Comparison of ENCODE assay signal across 1 cellular context in the genomic region with DNA sequence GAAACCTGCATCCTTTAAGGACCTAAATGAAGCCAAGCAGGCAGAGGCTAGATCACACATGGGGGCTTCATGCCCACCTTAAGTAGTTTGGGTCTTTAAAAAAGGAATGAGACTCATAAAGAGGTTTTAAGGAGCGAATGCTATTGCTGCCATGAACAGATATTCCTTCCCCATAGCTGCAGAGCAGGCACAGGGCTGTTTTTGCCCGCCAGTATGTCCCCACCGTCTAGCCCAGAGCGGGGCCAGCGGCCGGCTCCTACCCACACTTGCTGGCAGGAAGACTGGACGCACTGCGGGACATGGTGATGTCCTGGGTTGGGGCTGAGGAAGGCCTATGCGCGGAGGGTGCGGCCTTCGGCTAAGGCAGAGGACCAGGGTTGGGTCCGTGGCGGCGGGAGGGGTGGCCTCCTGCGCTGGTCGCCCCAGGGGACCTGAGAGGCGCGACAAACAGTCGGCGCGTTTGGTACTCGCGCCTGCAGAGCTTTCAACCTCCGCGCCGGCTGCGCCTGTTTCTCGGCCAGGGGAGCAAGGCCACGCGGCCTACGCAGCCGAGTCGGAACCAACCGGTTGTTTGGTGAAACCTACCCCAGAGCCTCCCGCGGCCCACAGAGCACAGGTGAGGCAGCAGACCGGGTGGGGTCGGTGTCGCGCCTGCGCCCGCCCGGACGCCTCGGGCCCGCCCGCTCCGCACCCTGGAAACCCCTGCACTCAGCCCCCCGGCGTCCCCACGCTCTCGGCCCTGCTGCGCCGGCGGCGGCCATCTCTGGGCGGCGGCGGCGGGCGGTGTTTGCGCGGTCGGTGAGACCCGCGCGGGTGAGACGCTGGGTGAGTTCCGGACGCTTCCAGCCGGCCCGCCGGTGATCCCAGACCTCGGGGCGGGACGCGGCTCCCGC.
TF ChIP-seq lines count a peak whose summit lies in the region.

A gene with protein sequence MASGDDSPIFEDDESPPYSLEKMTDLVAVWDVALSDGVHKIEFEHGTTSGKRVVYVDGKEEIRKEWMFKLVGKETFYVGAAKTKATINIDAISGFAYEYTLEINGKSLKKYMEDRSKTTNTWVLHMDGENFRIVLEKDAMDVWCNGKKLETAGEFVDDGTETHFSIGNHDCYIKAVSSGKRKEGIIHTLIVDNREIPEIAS (plus strand): TSS at position 450 of the 893 bp plus-strand sequence. CDS start 10,956 bp downstream, outside the sequence.

TF ChIP-seq in HepG2, 621 proteins besides CTCF, POLR2A, EP300 and RAD21 (continued from another document and continues in another):
- TF ChIP-seq, protein P1, sequence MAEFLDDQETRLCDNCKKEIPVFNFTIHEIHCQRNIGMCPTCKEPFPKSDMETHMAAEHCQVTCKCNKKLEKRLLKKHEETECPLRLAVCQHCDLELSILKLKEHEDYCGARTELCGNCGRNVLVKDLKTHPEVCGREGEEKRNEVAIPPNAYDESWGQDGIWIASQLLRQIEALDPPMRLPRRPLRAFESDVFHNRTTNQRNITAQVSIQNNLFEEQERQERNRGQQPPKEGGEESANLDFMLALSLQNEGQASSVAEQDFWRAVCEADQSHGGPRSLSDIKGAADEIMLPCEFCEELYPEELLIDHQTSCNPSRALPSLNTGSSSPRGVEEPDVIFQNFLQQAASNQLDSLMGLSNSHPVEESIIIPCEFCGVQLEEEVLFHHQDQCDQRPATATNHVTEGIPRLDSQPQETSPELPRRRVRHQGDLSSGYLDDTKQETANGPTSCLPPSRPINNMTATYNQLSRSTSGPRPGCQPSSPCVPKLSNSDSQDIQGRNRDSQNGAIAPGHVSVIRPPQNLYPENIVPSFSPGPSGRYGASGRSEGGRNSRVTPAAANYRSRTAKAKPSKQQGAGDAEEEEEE (CRISPR knock-in tag; IDR thresholded peaks at IDR 0.05; ENCODE audit: borderline replicate concordance) = no peak
- TF ChIP-seq NFIB (CRISPR knock-in tag; IDR thresholded peaks at IDR 0.05; ENCODE audit: borderline replicate concordance) (no peak), HOXA9 (CRISPR knock-in tag; IDR thresholded peaks at IDR 0.05; ENCODE audit: borderline replicate concordance) (peak; percentile 76), ZFYVE20 (CRISPR knock-in tag; IDR thresholded peaks at IDR 0.05; ENCODE audit: borderline replicate concordance, low read depth) (0 out of 2 replicates have a peak, but pooled peaks have one; percentile 65), ELF1 (CRISPR knock-in tag; IDR thresholded peaks at IDR 0.05) (peak; percentile 41; the same call in 1 of the 2 replicates), ZNF816 (CRISPR knock-in tag; IDR thresholded peaks at IDR 0.05; ENCODE audit: borderline replicate concordance) (peak; percentile 80; the same call in 1 of the 2 replicates), ZNF563 (CRISPR knock-in tag; IDR thresholded peaks at IDR 0.05) (peak; percentile 83; the same call in 1 of the 2 replicates), MAZ (IDR thresholded peaks at IDR 0.05; ENCODE audit: borderline replicate concordance, low read depth, low read length) (no peak), MAZ (CRISPR knock-in tag; IDR thresholded peaks at IDR 0.05; ENCODE audit: low read depth) (peak; percentile 81), MATR3 (CRISPR knock-in tag; IDR thresholded peaks at IDR 0.05) (no peak), ZNF709 (CRISPR knock-in tag; IDR thresholded peaks at IDR 0.05) (0 out of 2 replicates have a peak, but pooled peaks have one; percentile 35), PHF8 (CRISPR knock-in tag; IDR thresholded peaks at IDR 0.05) (peak; percentile 98), MED1 (CRISPR knock-in tag; IDR thresholded peaks at IDR 0.05) (peak; percentile 52), ZNF782 (CRISPR knock-in tag; IDR thresholded peaks at IDR 0.05; ENCODE audit: borderline replicate concordance) (peak; percentile 78), ZNF263 (CRISPR knock-in tag; IDR thresholded peaks at IDR 0.05) (no peak), ZNF124 (CRISPR knock-in tag; IDR thresholded peaks at IDR 0.05) (0 out of 2 replicates have a peak, but pooled peaks have one; percentile 77), ZNF790 (CRISPR knock-in tag; IDR thresholded peaks at IDR 0.05; ENCODE audit: borderline replicate concordance) (peak; percentile 87; the same call in 1 of the 2 replicates), MXI1 (IDR thresholded peaks at IDR 0.05; ENCODE audit: borderline replicate concordance, low read depth, low read length) (0 out of 3 replicates have a peak, but pooled peaks have one; percentile 11), RFX1 (IDR thresholded peaks at IDR 0.05) (no peak), REL (CRISPR knock-in tag; conservative IDR thresholded peaks at IDR 0.05) (0 out of 2 replicates have a peak, but pooled peaks have one; percentile 28), ZNF530 (CRISPR knock-in tag; IDR thresholded peaks at IDR 0.05; ENCODE audit: low read depth) (0 out of 2 replicates have a peak, but pooled peaks have one; percentile 30), BRCA1 (CRISPR knock-in tag; IDR thresholded peaks at IDR 0.05) (0 out of 2 replicates have a peak, but pooled peaks have one; percentile 55), RXRA (CRISPR knock-in tag; IDR thresholded peaks at IDR 0.05) (peak; percentile 66; the same call in 1 of the 2 replicates), ZNF333 (CRISPR knock-in tag; IDR thresholded peaks at IDR 0.05; ENCODE audit: borderline replicate concordance) (0 out of 2 replicates have a peak, but pooled peaks have one; percentile 84), FOXM1 (CRISPR knock-in tag; IDR thresholded peaks at IDR 0.05) (0 out of 2 replicates have a peak, but pooled peaks have one; percentile 43), ZNF33B (CRISPR knock-in tag; IDR thresholded peaks at IDR 0.05) (no peak), MAF1 (CRISPR knock-in tag; IDR thresholded peaks at IDR 0.05; ENCODE audit: borderline replicate concordance) (peak; percentile 35; the same call in 1 of the 2 replicates), SIX1 (CRISPR knock-in tag; IDR thresholded peaks at IDR 0.05; ENCODE audit: borderline replicate concordance) (no peak), KAT7 (CRISPR knock-in tag; IDR thresholded peaks at IDR 0.05; ENCODE audit: borderline replicate concordance) (peak; percentile 48; the same call in 1 of the 2 replicates), HMGA1 (CRISPR knock-in tag; conservative IDR thresholded peaks at IDR 0.05) (no peak), ZBTB42 (CRISPR knock-in tag; IDR thresholded peaks at IDR 0.05) (peak; percentile 34; the same call in 1 of the 2 replicates), GATAD1 (CRISPR knock-in tag; IDR thresholded peaks at IDR 0.05) (0 out of 2 replicates have a peak, but pooled peaks have one; percentile 52), ZSCAN31 (CRISPR knock-in tag; IDR thresholded peaks at IDR 0.05; ENCODE audit: low read depth) (peak; percentile 72), SALL2 (CRISPR knock-in tag; IDR thresholded peaks at IDR 0.05) (peak; percentile 64; the same call in 1 of the 2 replicates), SP2 (CRISPR knock-in tag; IDR thresholded peaks at IDR 0.05) (0 out of 2 replicates have a peak, but pooled peaks have one; percentile 38), ZFP82 (CRISPR knock-in tag; IDR thresholded peaks at IDR 0.05; ENCODE audit: borderline replicate concordance) (peak; percentile 80), KDM3A (CRISPR knock-in tag; IDR thresholded peaks at IDR 0.05; ENCODE audit: low read depth) (peak; percentile 52; the same call in 1 of the 2 replicates), MED8 (CRISPR knock-in tag; IDR thresholded peaks at IDR 0.05; ENCODE audit: insufficient replicate concordance) (peak; percentile 84), YEATS4 (CRISPR knock-in tag; IDR thresholded peaks at IDR 0.05; ENCODE audit: borderline replicate concordance) (peak; percentile 83), DPF2 (CRISPR knock-in tag; IDR thresholded peaks at IDR 0.05; ENCODE audit: borderline replicate concordance, low read depth) (no peak)
- TF ChIP-seq, protein P2, sequence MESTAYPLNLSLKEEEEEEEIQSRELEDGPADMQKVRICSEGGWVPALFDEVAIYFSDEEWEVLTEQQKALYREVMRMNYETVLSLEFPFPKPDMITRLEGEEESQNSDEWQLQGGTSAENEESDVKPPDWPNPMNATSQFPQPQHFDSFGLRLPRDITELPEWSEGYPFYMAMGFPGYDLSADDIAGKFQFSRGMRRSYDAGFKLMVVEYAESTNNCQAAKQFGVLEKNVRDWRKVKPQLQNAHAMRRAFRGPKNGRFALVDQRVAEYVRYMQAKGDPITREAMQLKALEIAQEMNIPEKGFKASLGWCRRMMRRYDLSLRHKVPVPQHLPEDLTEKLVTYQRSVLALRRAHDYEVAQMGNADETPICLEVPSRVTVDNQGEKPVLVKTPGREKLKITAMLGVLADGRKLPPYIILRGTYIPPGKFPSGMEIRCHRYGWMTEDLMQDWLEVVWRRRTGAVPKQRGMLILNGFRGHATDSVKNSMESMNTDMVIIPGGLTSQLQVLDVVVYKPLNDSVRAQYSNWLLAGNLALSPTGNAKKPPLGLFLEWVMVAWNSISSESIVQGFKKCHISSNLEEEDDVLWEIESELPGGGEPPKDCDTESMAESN (CRISPR knock-in tag; conservative IDR thresholded peaks at IDR 0.05) = peak; percentile 91
- TF ChIP-seq, protein P3, sequence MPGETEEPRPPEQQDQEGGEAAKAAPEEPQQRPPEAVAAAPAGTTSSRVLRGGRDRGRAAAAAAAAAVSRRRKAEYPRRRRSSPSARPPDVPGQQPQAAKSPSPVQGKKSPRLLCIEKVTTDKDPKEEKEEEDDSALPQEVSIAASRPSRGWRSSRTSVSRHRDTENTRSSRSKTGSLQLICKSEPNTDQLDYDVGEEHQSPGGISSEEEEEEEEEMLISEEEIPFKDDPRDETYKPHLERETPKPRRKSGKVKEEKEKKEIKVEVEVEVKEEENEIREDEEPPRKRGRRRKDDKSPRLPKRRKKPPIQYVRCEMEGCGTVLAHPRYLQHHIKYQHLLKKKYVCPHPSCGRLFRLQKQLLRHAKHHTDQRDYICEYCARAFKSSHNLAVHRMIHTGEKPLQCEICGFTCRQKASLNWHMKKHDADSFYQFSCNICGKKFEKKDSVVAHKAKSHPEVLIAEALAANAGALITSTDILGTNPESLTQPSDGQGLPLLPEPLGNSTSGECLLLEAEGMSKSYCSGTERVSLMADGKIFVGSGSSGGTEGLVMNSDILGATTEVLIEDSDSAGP (CRISPR knock-in tag; IDR thresholded peaks at IDR 0.05; ENCODE audit: borderline replicate concordance) = peak; percentile 75
- TF ChIP-seq, protein P4, sequence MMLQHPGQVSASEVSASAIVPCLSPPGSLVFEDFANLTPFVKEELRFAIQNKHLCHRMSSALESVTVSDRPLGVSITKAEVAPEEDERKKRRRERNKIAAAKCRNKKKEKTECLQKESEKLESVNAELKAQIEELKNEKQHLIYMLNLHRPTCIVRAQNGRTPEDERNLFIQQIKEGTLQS (CRISPR knock-in tag; IDR thresholded peaks at IDR 0.05) = peak; percentile 12; the same call in 1 of the 2 replicates
- TF ChIP-seq, protein P5, sequence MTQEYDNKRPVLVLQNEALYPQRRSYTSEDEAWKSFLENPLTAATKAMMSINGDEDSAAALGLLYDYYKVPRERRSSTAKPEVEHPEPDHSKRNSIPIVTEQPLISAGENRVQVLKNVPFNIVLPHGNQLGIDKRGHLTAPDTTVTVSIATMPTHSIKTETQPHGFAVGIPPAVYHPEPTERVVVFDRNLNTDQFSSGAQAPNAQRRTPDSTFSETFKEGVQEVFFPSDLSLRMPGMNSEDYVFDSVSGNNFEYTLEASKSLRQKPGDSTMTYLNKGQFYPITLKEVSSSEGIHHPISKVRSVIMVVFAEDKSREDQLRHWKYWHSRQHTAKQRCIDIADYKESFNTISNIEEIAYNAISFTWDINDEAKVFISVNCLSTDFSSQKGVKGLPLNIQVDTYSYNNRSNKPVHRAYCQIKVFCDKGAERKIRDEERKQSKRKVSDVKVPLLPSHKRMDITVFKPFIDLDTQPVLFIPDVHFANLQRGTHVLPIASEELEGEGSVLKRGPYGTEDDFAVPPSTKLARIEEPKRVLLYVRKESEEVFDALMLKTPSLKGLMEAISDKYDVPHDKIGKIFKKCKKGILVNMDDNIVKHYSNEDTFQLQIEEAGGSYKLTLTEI (CRISPR knock-in tag; conservative IDR thresholded peaks at IDR 0.05) = no peak
- TF ChIP-seq, protein P6, sequence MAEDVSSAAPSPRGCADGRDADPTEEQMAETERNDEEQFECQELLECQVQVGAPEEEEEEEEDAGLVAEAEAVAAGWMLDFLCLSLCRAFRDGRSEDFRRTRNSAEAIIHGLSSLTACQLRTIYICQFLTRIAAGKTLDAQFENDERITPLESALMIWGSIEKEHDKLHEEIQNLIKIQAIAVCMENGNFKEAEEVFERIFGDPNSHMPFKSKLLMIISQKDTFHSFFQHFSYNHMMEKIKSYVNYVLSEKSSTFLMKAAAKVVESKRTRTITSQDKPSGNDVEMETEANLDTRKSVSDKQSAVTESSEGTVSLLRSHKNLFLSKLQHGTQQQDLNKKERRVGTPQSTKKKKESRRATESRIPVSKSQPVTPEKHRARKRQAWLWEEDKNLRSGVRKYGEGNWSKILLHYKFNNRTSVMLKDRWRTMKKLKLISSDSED (CRISPR knock-in tag; IDR thresholded peaks at IDR 0.05) = peak; percentile 90; the same call in 1 of the 2 replicates
- TF ChIP-seq, protein P7, sequence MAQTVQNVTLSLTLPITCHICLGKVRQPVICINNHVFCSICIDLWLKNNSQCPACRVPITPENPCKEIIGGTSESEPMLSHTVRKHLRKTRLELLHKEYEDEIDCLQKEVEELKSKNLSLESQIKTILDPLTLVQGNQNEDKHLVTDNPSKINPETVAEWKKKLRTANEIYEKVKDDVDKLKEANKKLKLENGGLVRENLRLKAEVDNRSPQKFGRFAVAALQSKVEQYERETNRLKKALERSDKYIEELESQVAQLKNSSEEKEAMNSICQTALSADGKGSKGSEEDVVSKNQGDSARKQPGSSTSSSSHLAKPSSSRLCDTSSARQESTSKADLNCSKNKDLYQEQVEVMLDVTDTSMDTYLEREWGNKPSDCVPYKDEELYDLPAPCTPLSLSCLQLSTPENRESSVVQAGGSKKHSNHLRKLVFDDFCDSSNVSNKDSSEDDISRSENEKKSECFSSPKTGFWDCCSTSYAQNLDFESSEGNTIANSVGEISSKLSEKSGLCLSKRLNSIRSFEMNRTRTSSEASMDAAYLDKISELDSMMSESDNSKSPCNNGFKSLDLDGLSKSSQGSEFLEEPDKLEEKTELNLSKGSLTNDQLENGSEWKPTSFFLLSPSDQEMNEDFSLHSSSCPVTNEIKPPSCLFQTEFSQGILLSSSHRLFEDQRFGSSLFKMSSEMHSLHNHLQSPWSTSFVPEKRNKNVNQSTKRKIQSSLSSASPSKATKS (CRISPR knock-in tag; IDR thresholded peaks at IDR 0.05) = no peak
